16 cellular contexts compared by ENCODE assay signal in genomic region chr1:2247760-2248126, GRCh38. TPM values are rescaled to one million over a fixed set of nuclear protein-coding genes. Genes with fewer than 3 reads are reported as not detected.
DNase-seq lines count a peak whose midpoint lies in the region; ATAC-seq and TF ChIP-seq lines count a peak whose summit lies in the region.
"Had no signal": no experiment of that assay in that cellular context is flagged by ENCODE, and none has a peak within 500 bp of the region (broad histone marks: within the 10 kb centered on the region; RNA-seq: fewer than 3 reads in every experiment).

No MANE protein-coding gene starts in this region.

- H3K36me3 ChIP-seq in heart right ventricle (peaks cover 0 to 3% (median 0%) of the 10 kb centered on the region in 9 donors), esophagus squamous epithelium (peaks cover 0 to 5% (median 0%) of the 10 kb centered on the region in 3 donors), vagina (no peaks in the 10 kb centered on the region), testis (ENCODE audit: low read depth, missing control alignments) (no peaks in the 10 kb centered on the region), colonic mucosa (no peaks in the 10 kb centered on the region)
- H3K36me3 ChIP-seq: cardiac muscle cell had no signal

- H3K4me1 ChIP-seq in heart right ventricle = peaks cover 63 to 96% (median 88%) of the 10 kb centered on the region in 9 donors
- H3K4me1 ChIP-seq in esophagus squamous epithelium = peaks cover 65 to 95% (median 77%) of the 10 kb centered on the region in 3 donors
- peaks cover 94% of the 10 kb centered on the region for H3K4me1 ChIP-seq in vagina
- H3K4me1 ChIP-seq in testis = peaks cover 48% of the 10 kb centered on the region
- peaks cover 39% of the 10 kb centered on the region for H3K4me1 ChIP-seq in colonic mucosa

- DNase-seq in Right ventricle myocardium inferior (ENCODE audit: missing footprints) (peak; percentile 14), heart right ventricle (no peak), esophagus squamous epithelium (lab: John Stamatoyannopoulos, UW) (no peak), neural crest cell (ENCODE audit: low read depth, low spot score) (no peak), vagina (ENCODE audit: extremely low spot score in 2 of 2) (no peak), testis (no peak), hippocampal formation (lab: John Stamatoyannopoulos, UW) (no peak), colonic mucosa (no peak)
- DNase-seq: activated CD4-positive, alpha-beta T cell treated with anti-CD3 and anti-CD28 coated beads, Interleukin-2, amount 50 U/mL, for 48 hours; activated gamma-delta T cell treated with Interleukin-2 at 50 U/mL for 16 hours; DMS53; erythroblast; NCI-H1092 treated with DMSO at 0.1 percent for 48 hours; NCI-H446 treated with DMSO at 0.1 percent for 48 hours had no signal

- no peaks in the 10 kb centered on the region for H3K27me3 Mint-ChIP-seq in neural crest cell (ENCODE audit: low read depth)

- peaks cover 4% of the 10 kb centered on the region for H3K36me3 Mint-ChIP-seq in neural crest cell (ENCODE audit: low read depth)

- peak overlapping the region; percentile 95 for H3K27ac Mint-ChIP-seq in neural crest cell (ENCODE audit: unreplicated experiment)
- H3K27ac Mint-ChIP-seq: T-helper 2 cell treated with Interferon-gamma antibody and Interleukin-4, amounts not matched to agents 5 μg/mL and 100 μg/mL, for 36 hours had no signal

- no peak for TF ChIP-seq CTCF in heart right ventricle (IDR thresholded peaks at IDR 0.05)
- no peak for TF ChIP-seq CTCF in esophagus squamous epithelium (IDR thresholded peaks at IDR 0.05)
- TF ChIP-seq CTCF in neural crest cell (conservative IDR thresholded peaks at IDR 0.05) = no peak
- no peak for TF ChIP-seq CTCF in vagina (IDR thresholded peaks at IDR 0.05)
- TF ChIP-seq CTCF in testis (IDR thresholded peaks at IDR 0.05) = no peak
- no peak for TF ChIP-seq CTCF in colonic mucosa (IDR thresholded peaks at IDR 0.05)

- TF ChIP-seq POLR2A in esophagus squamous epithelium (IDR thresholded peaks at IDR 0.05) (no peak), vagina (IDR thresholded peaks at IDR 0.05) (no peak), testis (IDR thresholded peaks at IDR 0.05) (no peak)

- no peak for ATAC-seq in Right ventricle myocardium inferior
- no peak for ATAC-seq in heart right ventricle

- H3K9me3 ChIP-seq in heart right ventricle (no peaks in the 10 kb centered on the region), esophagus squamous epithelium (no peaks in the 10 kb centered on the region), vagina (no peaks in the 10 kb centered on the region), testis (no peaks in the 10 kb centered on the region), colonic mucosa (no peaks in the 10 kb centered on the region)

- no peaks in the 10 kb centered on the region for H3K9me3 Mint-ChIP-seq in neural crest cell

- H3K27me3 ChIP-seq in heart right ventricle (no peaks in the 10 kb centered on the region), esophagus squamous epithelium (no peaks in the 10 kb centered on the region), vagina (no peaks in the 10 kb centered on the region), testis (no peaks in the 10 kb centered on the region), colonic mucosa (no peaks in the 10 kb centered on the region)
- H3K27me3 ChIP-seq: cardiac muscle cell had no signal

- peak overlapping the region in 1 of 2 donors; percentile 46 for H3K9ac ChIP-seq in colonic mucosa (ENCODE audit: low read depth in 2 of 2, low read length in 2 of 2)

- H3K4me3 ChIP-seq in heart right ventricle (peak overlapping the region in 1 of 10 donors; percentile 15), esophagus squamous epithelium (peak overlapping the region in 1 of 4 donors; percentile 21), vagina (peak overlapping the region; percentile 17 to 19), testis (no peak overlapping the region), colonic mucosa (no peak overlapping the region)
- H3K4me3 ChIP-seq: cardiac muscle cell had no signal

- H3K4me3 Mint-ChIP-seq in neural crest cell = peak overlapping the region; percentile 85
- H3K4me3 Mint-ChIP-seq: T-helper 2 cell treated with Interferon-gamma antibody and Interleukin-4, amounts not matched to agents 5 μg/mL and 100 μg/mL, for 36 hours had no signal

- intact Hi-C loops in Right ventricle myocardium inferior (cut with DNase I) = no loop called here
- intact Hi-C loops in heart right ventricle (cut with DNase I) = no loop called here
- intact Hi-C loops in esophagus squamous epithelium (cut with DNase I) = no loop called here
- intact Hi-C loops in vagina (cut with DNase I) = no loop called here
- intact Hi-C loops in testis (cut with DNase I; ENCODE audit: low total_unique reads) = loop anchor here (10.0 kb wide), 1 partner anchor 573 kb away; no protein-coding TSS in a partner anchor
- intact Hi-C loops in colonic mucosa (cut with DNase I) = no loop called here

- peaks cover 61% of the 10 kb centered on the region for H3K4me1 Mint-ChIP-seq in neural crest cell

- H3K27ac ChIP-seq in heart right ventricle = peak overlapping the region in 3 of 10 donors; percentile 10 to 84 (median 38)
- peak overlapping the region in 3 of 4 donors; percentile 2 to 52 (median 46) for H3K27ac ChIP-seq in esophagus squamous epithelium
- H3K27ac ChIP-seq in vagina = no peak overlapping the region
- H3K27ac ChIP-seq in testis = no peak overlapping the region
- no peak overlapping the region for H3K27ac ChIP-seq in colonic mucosa
- H3K27ac ChIP-seq: cardiac muscle cell had no signal

- 77 to 79% methylated on average over 18 of the region's 18 CpGs for WGBS in heart right ventricle, 2 donors
- 50% methylated on average over 1 of the region's 18 CpGs; no CpG with 5 or more reads in 1 of the 2 donors for WGBS in esophagus squamous epithelium, 2 donors
- 62 to 82% methylated on average over 14 to 18 of the region's 18 CpGs for WGBS in testis, 2 donors

RNA-seq across cellular contexts. Expression of gene SKI, which starts 19.6 kb away (rescaled TPM):
- 38.5 TPM for total RNA-seq in Right ventricle myocardium inferior
- 10 to 100 TPM; 29.4 to 50.9 (median 38.3) TPM for total RNA-seq in heart right ventricle
- 10 to 100 TPM; 13.8 to 16.6 TPM for polyA plus RNA-seq in heart right ventricle
- 10 to 100 TPM; 18.2 to 38.8 (median 25.2) TPM for total RNA-seq in esophagus squamous epithelium
- total RNA-seq in neural crest cell = 58.9 and 62.0 TPM in 2 replicates
- 53.8 TPM for total RNA-seq in vagina
- 10 to 100 TPM; 85.7 to 87.1 TPM for total RNA-seq in testis
- polyA plus RNA-seq in testis (ENCODE audit: insufficient read depth, low read depth, low replicate concordance) = 40.2 TPM
- 10 to 100 TPM; 31.0 to 36.1 TPM for total RNA-seq in colonic mucosa

RNA-seq across cellular contexts. Expression of gene FAAP20, which starts 53.2 kb away (rescaled TPM):
- 43.9 TPM for total RNA-seq in Right ventricle myocardium inferior
- 10 to 100 TPM; 30.9 to 47.6 (median 38.3) TPM for total RNA-seq in heart right ventricle
- polyA plus RNA-seq in heart right ventricle = 10 to 100 TPM; 83.0 to 83.6 TPM
- 10 to 100 TPM in 3 of 4 donors, 1 to 10 TPM in 1; 8.6 to 22.5 (median 18.1) TPM for total RNA-seq in esophagus squamous epithelium
- 80.9 and 93.7 TPM in 2 replicates for total RNA-seq in neural crest cell
- 92.3 TPM for total RNA-seq in vagina
- 10 to 100 TPM; 65.5 to 72.0 TPM for total RNA-seq in testis
- 72.6 TPM for polyA plus RNA-seq in testis (ENCODE audit: insufficient read depth, low read depth, low replicate concordance)
- 10 to 100 TPM; 29.9 to 53.7 TPM for total RNA-seq in colonic mucosa

Comparison
In these comparisons a context has a peak if more than half of its experiments do, and no peak if none do; other contexts are left out.
1. H3K27ac ChIP-seq: peak in esophagus squamous epithelium (3 of 4); none in vagina (single experiment), testis (0 of 2) and colonic mucosa (single experiment).
2. H3K4me3 ChIP-seq: peak in vagina (2 of 2); none in testis (0 of 2) and colonic mucosa (single experiment).